ENCODE assay signal across 16 cellular contexts in genomic region chr10:94429049-94429707, GRCh38.
DNase-seq lines count a peak whose midpoint lies in the region; ATAC-seq and TF ChIP-seq lines count a peak whose summit lies in the region.
"Had no signal": no experiment of that assay in that cellular context is flagged by ENCODE, and none has a peak within 500 bp of the region (broad histone marks: within the 10 kb centered on the region; RNA-seq: fewer than 3 reads in every experiment).

No MANE protein-coding gene starts in this region.

- peak overlapping the region in 2 of 5 donors; percentile 16 to 35 for H3K9ac ChIP-seq in subcutaneous abdominal adipose tissue (ENCODE audit: low read length in 5 of 5)

- peak overlapping the region; percentile 31 for H3K27ac ChIP-seq in subcutaneous abdominal adipose tissue (ENCODE audit: low read depth, low read length)

- H3K4me3 ChIP-seq in cardiac fibroblast (replicated peaks in 1 of 2; ENCODE audit: low read depth in 2 of 2, low read length in 2 of 2) (no peak overlapping the region), subcutaneous abdominal adipose tissue (ENCODE audit: low read depth in 1 of 5, low read length in 5 of 5) (no peak overlapping the region)
- H3K4me3 ChIP-seq: thoracic aorta had no signal

- H3K4me1 ChIP-seq in subcutaneous abdominal adipose tissue (ENCODE audit: control insufficient read depth in 5 of 5, insufficient read depth in 5 of 5, low read length in 5 of 5) = peaks cover 2 to 30% (median 21%) of the 10 kb centered on the region in 5 donors

- H3K27ac Mint-ChIP-seq in stimulated activated naive CD8-positive, alpha-beta T cell treated with anti-CD3 and anti-CD28 coated beads, Interleukin-15, amount 100 ng/mL, for 72 hours = no peak overlapping the region
- H3K27ac Mint-ChIP-seq: activated naive CD8-positive, alpha-beta T cell had no signal

- H3K36me3 ChIP-seq in subcutaneous abdominal adipose tissue (ENCODE audit: control insufficient read depth in 5 of 5, insufficient read depth in 5 of 5, low read length in 5 of 5) = no peaks in the 10 kb centered on the region
- H3K36me3 ChIP-seq: thoracic aorta had no signal

- TF ChIP-seq CTCF in cardiac fibroblast (IDR thresholded peaks at IDR 0.05; ENCODE audit: low read depth, low read length) = no peak

- no peaks in the 10 kb centered on the region for H3K27me3 ChIP-seq in subcutaneous abdominal adipose tissue (ENCODE audit: control insufficient read depth in 5 of 5, insufficient read depth in 4 of 5, low read length in 5 of 5)

- peaks cover 0 to 4% of the 10 kb centered on the region in 2 donors for H3K9me3 Mint-ChIP-seq in stimulated activated naive CD8-positive, alpha-beta T cell treated with anti-CD3 and anti-CD28 coated beads, Interleukin-15, amount 100 ng/mL, for 72 hours

- peaks cover 41% of the 10 kb centered on the region for H3K27me3 Mint-ChIP-seq in stimulated activated naive CD8-positive, alpha-beta T cell treated with anti-CD3 and anti-CD28 coated beads, Interleukin-15, amount 100 ng/mL, for 72 hours

- peaks cover 3 to 8% (median 4%) of the 10 kb centered on the region in 5 donors for H3K9me3 ChIP-seq in subcutaneous abdominal adipose tissue (ENCODE audit: control insufficient read depth in 5 of 5, low read length in 5 of 5)

- no peak overlapping the region for H3K4me3 Mint-ChIP-seq in stimulated activated naive CD8-positive, alpha-beta T cell treated with anti-CD3 and anti-CD28 coated beads, Interleukin-15, amount 100 ng/mL, for 72 hours
- H3K4me3 Mint-ChIP-seq: activated naive CD8-positive, alpha-beta T cell; CD8-positive, alpha-beta memory T cell had no signal

- DNase-seq in GM04504 (ENCODE audit: low read depth) (peak; percentile 41), cardiac fibroblast (ENCODE audit: low read depth in 2 of 2) (peak; percentile 31 to 52), iris pigment epithelial cell (ENCODE audit: low read depth) (peak; percentile 61), NCI-H2227 treated with DMSO at 0.1 percent for 48 hours (lab: John Stamatoyannopoulos, UW) (no peak)
- no peak for DNase-seq in stimulated activated naive CD8-positive, alpha-beta T cell treated with anti-CD3 and anti-CD28 coated beads, Interleukin-15, amount 100 ng/mL, for 72 hours
- DNase-seq: activated CD4-positive, CD25-positive, alpha-beta regulatory T cell; CD8-positive, alpha-beta memory T cell; NCI-H2081; NCI-H748 treated with DMSO at 0.1 percent for 48 hours; occipital lobe; T-helper 1 cell had no signal

- no peak for ATAC-seq in GM19463 (IDR thresholded peaks at IDR 0.05; ENCODE audit: unreplicated experiment)
- no peak for ATAC-seq in stimulated activated naive CD8-positive, alpha-beta T cell treated with anti-CD3 and anti-CD28 coated beads, Interleukin-15, amount 100 ng/mL, for 72 hours
- ATAC-seq: Panc1 had no signal

- no peaks in the 10 kb centered on the region for H3K4me1 Mint-ChIP-seq in stimulated activated naive CD8-positive, alpha-beta T cell treated with anti-CD3 and anti-CD28 coated beads, Interleukin-15, amount 100 ng/mL, for 72 hours
- H3K4me1 Mint-ChIP-seq: CD8-positive, alpha-beta memory T cell had no signal

Comparison
In these comparisons a context has a peak if more than half of its experiments do, and no peak if none do; other contexts are left out.
1. DNase-seq: peak in GM04504 (single experiment), cardiac fibroblast (2 of 2) and iris pigment epithelial cell (single experiment); none in NCI-H2227 treated with DMSO at 0.1 percent for 48 hours (single experiment) and stimulated activated naive CD8-positive, alpha-beta T cell treated with anti-CD3 and anti-CD28 coated beads, Interleukin-15, amount 100 ng/mL, for 72 hours (0 of 2).